Comparison of ENCODE assay signal across 11 cellular contexts in the genomic region with DNA sequence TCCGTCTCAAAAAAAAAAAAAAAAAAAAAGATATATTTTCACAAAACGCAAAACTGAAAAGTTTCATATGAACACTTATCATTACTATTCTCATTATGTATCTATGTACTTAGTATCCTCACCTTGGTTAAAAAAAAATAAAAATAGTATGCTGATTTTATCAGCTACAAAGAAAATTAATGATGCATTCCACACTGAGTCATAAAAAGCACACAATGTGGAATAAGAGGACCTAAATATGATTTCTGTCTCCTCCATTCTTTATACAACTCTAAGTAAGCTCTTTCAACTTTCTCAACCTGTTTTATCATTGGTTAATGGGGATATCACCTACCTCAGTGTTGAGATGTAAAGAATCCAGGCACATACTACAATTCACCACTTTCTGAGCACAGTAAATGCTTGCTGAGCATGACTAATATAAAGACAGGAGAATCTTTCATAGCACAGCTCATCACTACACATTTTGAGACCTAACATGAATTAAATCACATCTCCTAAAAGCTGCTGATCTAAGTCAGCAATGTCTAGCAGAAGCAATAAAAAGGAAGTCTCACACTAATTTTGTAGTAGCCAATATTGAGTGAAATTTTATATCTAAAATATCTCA. TPM values are rescaled to one million over a fixed set of nuclear protein-coding genes. Genes with fewer than 3 reads are reported as not detected.
DNase-seq lines count a peak whose midpoint lies in the region; ATAC-seq and TF ChIP-seq lines count a peak whose summit lies in the region.
"Had no signal": no experiment of that assay in that cellular context is flagged by ENCODE, and none has a peak within 500 bp of the region (broad histone marks: within the 10 kb centered on the region; RNA-seq: fewer than 3 reads in every experiment).

No MANE protein-coding gene starts in this region.

- intact Hi-C loops in right cardiac atrium (cut with DNase I) (no loop called here), heart right ventricle (cut with DNase I) (no loop called here)

- H3K4me3 ChIP-seq in right cardiac atrium (ENCODE audit: low read length) (peak overlapping the region; percentile 12), heart right ventricle (peak overlapping the region in 5 of 10 donors; percentile 80 to 95 (median 89)), RWPE2 (ENCODE audit: severe bottlenecking) (peak overlapping the region; percentile 77), fibroblast of mammary gland (ENCODE audit: control insufficient read depth, low read depth, low read length) (no peak overlapping the region)

- H3K9me3 ChIP-seq in right cardiac atrium (ENCODE audit: control insufficient read depth, low read length): no peaks in the 10 kb centered on the region
- H3K9me3 ChIP-seq in heart right ventricle: no peaks in the 10 kb centered on the region
- no peaks in the 10 kb centered on the region for H3K9me3 ChIP-seq in RWPE2 (ENCODE audit: severe bottlenecking)

- H3K27me3 ChIP-seq in right cardiac atrium (ENCODE audit: control insufficient read depth, insufficient read depth): no peaks in the 10 kb centered on the region
- H3K27me3 ChIP-seq in heart right ventricle: no peaks in the 10 kb centered on the region
- H3K27me3 ChIP-seq in RWPE2 (ENCODE audit: insufficient read depth, poor library complexity, severe bottlenecking): no peaks in the 10 kb centered on the region

- ATAC-seq in right cardiac atrium (no peak), heart right ventricle (no peak), RWPE2 (ENCODE audit: low read depth) (no peak), HG03095 (IDR thresholded peaks at IDR 0.05; ENCODE audit: unreplicated experiment) (no peak), HG03439 (IDR thresholded peaks at IDR 0.05; ENCODE audit: unreplicated experiment) (no peak)

- no peaks in the 10 kb centered on the region for H3K9me3 Mint-ChIP-seq in type B pancreatic cell

- H3K27me3 Mint-ChIP-seq in type B pancreatic cell: no peaks in the 10 kb centered on the region

- H3K36me3 ChIP-seq in heart right ventricle (no peaks in the 10 kb centered on the region), RWPE2 (ENCODE audit: low read depth) (0 out of 2 replicates have a peak, but pooled peaks cover 2% of the 10 kb centered on the region)

- H3K4me1 ChIP-seq in right cardiac atrium (ENCODE audit: control insufficient read depth, insufficient read depth, low read length) (no peaks in the 10 kb centered on the region), heart right ventricle (peaks cover 0 to 74% (median 58%) of the 10 kb centered on the region in 9 donors), RWPE2 (ENCODE audit: insufficient read depth, poor library complexity, severe bottlenecking) (peaks cover 24% of the 10 kb centered on the region)

- DNase-seq in right cardiac atrium (no peak), heart right ventricle (no peak), RWPE2 (ENCODE audit: low spot score) (no peak), fibroblast of mammary gland (ENCODE audit: low read depth) (peak; percentile 27), type B pancreatic cell (ENCODE audit: extremely low spot score, unreplicated experiment) (no peak)
- no peak for DNase-seq in stimulated activated CD4-positive, alpha-beta T cell treated with anti-CD3 and anti-CD28 coated beads, Interleukin-4, amount 100 ng/mL, for 4 hours
- DNase-seq: dermis blood vessel endothelial cell, NCI-H1092, T-helper 9 cell had no signal

- H3K4me3 Mint-ChIP-seq in type B pancreatic cell: peak overlapping the region; percentile 99

- H3K27ac ChIP-seq in right cardiac atrium (ENCODE audit: low read length): no peak overlapping the region
- peak overlapping the region in 2 of 10 donors; percentile 7 to 98 for H3K27ac ChIP-seq in heart right ventricle
- H3K27ac ChIP-seq in RWPE2 (ENCODE audit: poor library complexity, severe bottlenecking): peak overlapping the region; percentile 62

- TF ChIP-seq CTCF in heart right ventricle (IDR thresholded peaks at IDR 0.05) (no peak), RWPE2 (IDR thresholded peaks at IDR 0.05; ENCODE audit: poor library complexity, severe bottlenecking) (no peak), fibroblast of mammary gland (conservative IDR thresholded peaks at IDR 0.05; ENCODE audit: control insufficient read depth, insufficient read depth, low read depth, low read length) (no peak), type B pancreatic cell (conservative IDR thresholded peaks at IDR 0.05) (no peak)

- H3K4me1 Mint-ChIP-seq in type B pancreatic cell (ENCODE audit: unreplicated experiment): peaks cover 33% of the 10 kb centered on the region

- H3K27ac Mint-ChIP-seq in type B pancreatic cell: peak overlapping the region; percentile 27

- peaks cover 3% of the 10 kb centered on the region for H3K36me3 Mint-ChIP-seq in type B pancreatic cell

- WGBS in right cardiac atrium: 86% methylated on average over 2 of the region's 2 CpGs
- 79 to 98% methylated on average over 1 to 2 of the region's 2 CpGs for WGBS in heart right ventricle, 2 donors

RNA-seq across cellular contexts. Expression of gene SNX13, which starts 2.7 kb away (rescaled TPM):
- 10 to 100 TPM; 41.9 to 50.8 (median 47.9) TPM for total RNA-seq in right cardiac atrium
- polyA plus RNA-seq in right cardiac atrium: 11.4 TPM
- 10 to 100 TPM; 40.6 to 57.7 (median 46.3) TPM for total RNA-seq in heart right ventricle
- polyA plus RNA-seq in heart right ventricle: 10 to 100 TPM in 1 of 2 donors, 1 to 10 TPM in 1; 7.1 to 11.8 TPM
- total RNA-seq in type B pancreatic cell (ENCODE audit: low replicate concordance): 48.9 and 49.8 TPM in 2 replicates
